ENCODE assay signal across 13 cellular contexts in the genomic region with DNA sequence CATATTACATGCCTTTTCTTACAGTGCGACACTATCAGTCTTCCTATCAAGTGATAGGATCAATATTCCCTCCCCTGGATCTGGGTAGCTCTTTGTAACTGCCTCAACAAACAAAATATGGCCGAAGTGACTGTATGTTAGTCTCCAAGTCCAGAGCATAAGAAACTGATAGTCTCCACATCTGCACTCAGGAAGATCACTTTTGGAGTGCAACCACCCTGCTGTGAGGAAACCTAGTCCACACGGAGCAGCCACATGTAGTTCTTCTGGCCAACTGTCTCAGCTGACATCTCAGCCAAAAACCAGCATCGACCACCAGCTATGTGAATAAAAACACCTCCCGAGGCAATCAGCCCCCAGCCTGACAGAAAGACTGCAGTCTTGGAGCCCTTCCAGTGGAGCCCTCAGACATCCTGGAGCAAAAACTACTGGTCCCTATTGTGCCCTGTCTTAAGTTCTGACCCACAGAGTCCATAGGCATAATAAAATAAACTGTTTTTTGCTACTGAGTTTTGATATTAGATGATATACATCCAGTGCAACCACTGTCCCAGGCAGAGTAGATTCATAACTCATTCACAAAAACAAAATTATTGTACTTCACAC.
DNase-seq lines count a peak whose midpoint lies in the region; ATAC-seq and TF ChIP-seq lines count a peak whose summit lies in the region.
"Had no signal": no experiment of that assay in that cellular context is flagged by ENCODE, and none has a peak within 500 bp of the region (broad histone marks: within the 10 kb centered on the region; RNA-seq: fewer than 3 reads in every experiment).

No MANE protein-coding gene starts in this region.

- no peak for TF ChIP-seq RAD21 in IMR-90 (IDR thresholded peaks at IDR 0.05; ENCODE audit: low read length)

- H3K23ac ChIP-seq in IMR-90 (ENCODE audit: low read depth, low read length) (no peak overlapping the region), trophoblast cell (ENCODE audit: low read length) (no peak overlapping the region)

- H4K20me1 ChIP-seq in IMR-90 (ENCODE audit: insufficient read depth, low read length): peaks cover 75% of the 10 kb centered on the region

- H3K4me1 ChIP-seq in IMR-90 (ENCODE audit: control insufficient read depth, insufficient read depth, low read length) (peaks cover 23% of the 10 kb centered on the region), trophoblast cell (ENCODE audit: control insufficient read depth in 1 of 2, insufficient read depth in 2 of 2, low read length in 2 of 2) (peaks cover 2 to 9% of the 10 kb centered on the region in 2 experiments), ascending aorta (peaks cover 9 to 70% of the 10 kb centered on the region in 2 donors)

- H2AK9ac ChIP-seq in IMR-90 (replicated peaks; ENCODE audit: low read depth, low read length, poor library complexity): no peak overlapping the region

- H3K9ac ChIP-seq in IMR-90 (ENCODE audit: low read depth, low read length) (no peak overlapping the region), trophoblast cell (ENCODE audit: low read length) (no peak overlapping the region)

- no peak overlapping the region for H2BK12ac ChIP-seq in trophoblast cell (ENCODE audit: low read length)

- peaks cover 26 to 69% of the 10 kb centered on the region in 2 experiments for H3K79me1 ChIP-seq in IMR-90 (ENCODE audit: low read depth in 1 of 2, low read length in 2 of 2)
- no peaks in the 10 kb centered on the region for H3K79me1 ChIP-seq in trophoblast cell (ENCODE audit: low read length)

- no peak overlapping the region for H4K91ac ChIP-seq in IMR-90 (ENCODE audit: insufficient read depth, low read depth, low read length)
- no peak overlapping the region for H4K91ac ChIP-seq in trophoblast cell (ENCODE audit: low read depth, low read length)

- peak overlapping the region; percentile 26; the same call in 1 of the 3 replicates for H2BK15ac ChIP-seq in IMR-90 (ENCODE audit: low read depth, low read length)

- H4K12ac ChIP-seq in trophoblast cell (ENCODE audit: low read depth, low read length): no peak overlapping the region

- peaks cover 1% of the 10 kb centered on the region for H3K36me3 Mint-ChIP-seq in activated CD4-positive, alpha-beta T cell treated with anti-CD3 and anti-CD28 coated beads, Interleukin-2, amount 10 ng/mL, durations not matched to agents 24 days and 14 days (ENCODE audit: low read depth)

- H3K27me3 Mint-ChIP-seq in activated CD4-positive, alpha-beta T cell treated with anti-CD3 and anti-CD28 coated beads, Interleukin-2, amount 10 ng/mL, durations not matched to agents 24 days and 14 days: no peaks in the 10 kb centered on the region

- dilution Hi-C loops in IMR-90 (cut with HindIII; ENCODE audit: low sequenced_read_pairs, unreplicated experiment): no loop called here

- no peak overlapping the region for H4K5ac ChIP-seq in IMR-90 (ENCODE audit: low read depth, low read length)

- no peak overlapping the region for H3K4me3 ChIP-seq in IMR-90 (ENCODE audit: insufficient read depth, low read depth, low read length)
- no peak overlapping the region for H3K4me3 ChIP-seq in trophoblast cell (ENCODE audit: low read depth, low read length)
- H3K4me3 ChIP-seq in ascending aorta: no peak overlapping the region
- H3K4me3 ChIP-seq: spleen, suprapubic skin had no signal

- H3K9me3 ChIP-seq in IMR-90 (ENCODE audit: control insufficient read depth, insufficient read depth, low read length) (no peaks in the 10 kb centered on the region), trophoblast cell (ENCODE audit: insufficient read depth, low read depth, low read length) (no peaks in the 10 kb centered on the region), ascending aorta (no peaks in the 10 kb centered on the region)
- H3K9me3 ChIP-seq: spleen, suprapubic skin had no signal

- H3K14ac ChIP-seq in IMR-90 (replicated peaks; ENCODE audit: low read depth, low read length) (0 out of 2 replicates have a peak overlapping the region, but pooled peaks have one; percentile 22), trophoblast cell (ENCODE audit: low read length) (no peak overlapping the region)

- no peak overlapping the region for H3K56ac ChIP-seq in IMR-90 (ENCODE audit: extremely low read depth, insufficient read depth, low read length)

- intact Hi-C loops in activated CD4-positive, alpha-beta T cell treated with anti-CD3 and anti-CD28 coated beads, Interleukin-2, amount 10 ng/mL, durations not matched to agents 24 days and 14 days (cut with micrococcal nuclease): loop anchor here (1.0 to 2.0 kb wide), 2 partner anchors 10 to 67 kb away; no protein-coding TSS in a partner anchor
- intact Hi-C loops in IMR-90 (cut with micrococcal nuclease): no loop called here
- intact Hi-C loops in ascending aorta (cut with DNase I): no loop called here

- in situ Hi-C loops in IMR-90 (cut with MboI; ENCODE audit: low sequenced_read_pairs): no loop called here

- H2AFZ ChIP-seq in IMR-90 (replicated peaks; ENCODE audit: low read length, poor library complexity) (no peak overlapping the region), trophoblast cell (ENCODE audit: insufficient read depth, low read length, poor library complexity) (no peak overlapping the region)

- ATAC-seq in IMR-90 (ENCODE audit: low read depth) (no peak), GM21529 (IDR thresholded peaks at IDR 0.05; ENCODE audit: unreplicated experiment) (no peak)

- WGBS in IMR-90 (ENCODE audit: extremely low coverage in 2 of 2, insufficient read length in 1 of 2), 2 experiments: 59% methylated on average over 2 of the region's 5 CpGs; no CpG with 5 or more reads in 1 of the 2 experiments
- WGBS in trophoblast cell (ENCODE audit: extremely low coverage, insufficient coverage, insufficient read length): no CpG with 5 or more reads among the region's 5 CpGs

- peak overlapping the region; percentile 16; the same call in 1 of the 2 replicates for H2BK120ac ChIP-seq in IMR-90 (ENCODE audit: low read depth, low read length)
- no peak overlapping the region for H2BK120ac ChIP-seq in trophoblast cell (ENCODE audit: insufficient read depth, low read length, poor library complexity)

- H3K4me1 Mint-ChIP-seq in activated CD4-positive, alpha-beta T cell treated with anti-CD3 and anti-CD28 coated beads, Interleukin-2, amount 10 ng/mL, durations not matched to agents 24 days and 14 days: peaks cover 59% of the 10 kb centered on the region

- no peaks in the 10 kb centered on the region for H3K36me3 ChIP-seq in IMR-90 (ENCODE audit: control insufficient read depth, insufficient read depth, low read length)
- no peaks in the 10 kb centered on the region for H3K36me3 ChIP-seq in trophoblast cell (ENCODE audit: control insufficient read depth in 1 of 2, insufficient read depth in 2 of 2, low read length in 2 of 2)
- no peaks in the 10 kb centered on the region for H3K36me3 ChIP-seq in ascending aorta
- H3K36me3 ChIP-seq: spleen, suprapubic skin had no signal

- POLR2A ChIA-PET in IMR-90 (lab: Charles Lee; ENCODE audit: unreplicated experiment): no interaction called here

- H3K27ac ChIP-seq in IMR-90 (ENCODE audit: insufficient read depth, low read length) (no peak overlapping the region), trophoblast cell (ENCODE audit: low read depth, low read length) (no peak overlapping the region), ascending aorta (peak overlapping the region in 1 of 2 donors; percentile 21)
- H3K27ac ChIP-seq: suprapubic skin had no signal

- no peak for DNase-seq in activated CD4-positive, alpha-beta T cell treated with anti-CD3 and anti-CD28 coated beads, Interleukin-2, amount 10 ng/mL, durations not matched to agents 24 days and 14 days
- DNase-seq in activated CD4-positive, alpha-beta T cell treated with anti-CD3 and anti-CD28 coated beads, Interleukin-2, amount 50 U/mL, for 48 hours: no peak
- DNase-seq in IMR-90 (no peak), brain pericyte (ENCODE audit: low read depth, low spot score) (peak; percentile 41), trophoblast cell (no peak), NCI-H1694 (lab: John Stamatoyannopoulos, UW) (no peak), ascending aorta (ENCODE audit: low spot score in 2 of 2) (no peak)
- DNase-seq: activated T-cell treated with anti-CD3 and anti-CD28 coated beads, Interleukin-2, amount 50 U/mL, for 48 hours; H7; NCI-H2171; spleen had no signal

- H3K9me1 ChIP-seq in IMR-90 (ENCODE audit: insufficient read depth, low read length): peaks cover 15% of the 10 kb centered on the region

- peak overlapping the region; percentile 46; the same call in 1 of the 2 replicates for H3K4me2 ChIP-seq in IMR-90 (ENCODE audit: low read depth, low read length)
- H3K4me2 ChIP-seq in trophoblast cell (ENCODE audit: low read length): no peak overlapping the region

- CTCF ChIA-PET in IMR-90 (lab: Yijun Ruan, JAX): interaction anchor here (1.3 kb wide), 1 partner anchor 118 kb away, joined by 3 read pairs; no protein-coding TSS in a partner anchor

- peak overlapping the region; percentile 27 for H3K27ac Mint-ChIP-seq in activated CD4-positive, alpha-beta T cell treated with anti-CD3 and anti-CD28 coated beads, Interleukin-2, amount 10 ng/mL, durations not matched to agents 24 days and 14 days

- H2AK5ac ChIP-seq in IMR-90 (ENCODE audit: low read depth, low read length) (peak overlapping the region; percentile 30; the same call in 1 of the 2 replicates), trophoblast cell (ENCODE audit: low read length) (no peak overlapping the region)

- no peaks in the 10 kb centered on the region for H3K27me3 ChIP-seq in IMR-90 (ENCODE audit: control insufficient read depth, insufficient read depth, low read length)
- no peaks in the 10 kb centered on the region for H3K27me3 ChIP-seq in trophoblast cell (ENCODE audit: insufficient read depth, low read length)
- no peaks in the 10 kb centered on the region for H3K27me3 ChIP-seq in ascending aorta
- H3K27me3 ChIP-seq: spleen, suprapubic skin had no signal

- peak overlapping the region; percentile 29; the same call in 1 of the 2 replicates for H3K4ac ChIP-seq in IMR-90 (ENCODE audit: low read depth, low read length)
- H3K4ac ChIP-seq in trophoblast cell (ENCODE audit: low read depth, low read length): peak overlapping the region; percentile 34

- no TSS peak for BruUV-seq in IMR-90 (replicated peaks; lab: Mats Ljungman, UMichigan)

- TF ChIP-seq CTCF in IMR-90 (conservative IDR thresholded peaks at IDR 0.05; ENCODE audit: low read depth, low read length) (no peak), ascending aorta (IDR thresholded peaks at IDR 0.05) (no peak)

- no peak overlapping the region for H2BK20ac ChIP-seq in IMR-90 (ENCODE audit: low read depth, low read length)

- H3K9me3 Mint-ChIP-seq in activated CD4-positive, alpha-beta T cell treated with anti-CD3 and anti-CD28 coated beads, Interleukin-2, amount 10 ng/mL, durations not matched to agents 24 days and 14 days: no peaks in the 10 kb centered on the region

- 0 out of 4 replicates have a peak overlapping the region, but pooled peaks of 1 of the 2 experiments have one; percentile 1 for H4K8ac ChIP-seq in IMR-90 (ENCODE audit: low read depth in 2 of 2, low read length in 2 of 2)
- no peak overlapping the region for H4K8ac ChIP-seq in trophoblast cell (ENCODE audit: low read depth, low read length)

- no peak overlapping the region for H2BK5ac ChIP-seq in IMR-90 (ENCODE audit: low read depth, low read length, poor library complexity, severe bottlenecking)
- no peak overlapping the region for H2BK5ac ChIP-seq in trophoblast cell (ENCODE audit: low read depth, low read length, poor library complexity)

- H3K18ac ChIP-seq in IMR-90 (ENCODE audit: low read depth, low read length): no peak overlapping the region
- no peak overlapping the region for H3K18ac ChIP-seq in trophoblast cell (ENCODE audit: low read length)

- TF ChIP-seq POLR2A in IMR-90 (IDR thresholded peaks at IDR 0.05; ENCODE audit: low read depth, low read length): no peak

- no peak overlapping the region for H3K4me3 Mint-ChIP-seq in activated CD4-positive, alpha-beta T cell treated with anti-CD3 and anti-CD28 coated beads, Interleukin-2, amount 10 ng/mL, durations not matched to agents 24 days and 14 days

- H3K79me2 ChIP-seq in trophoblast cell (ENCODE audit: control insufficient read depth, insufficient read depth, low read length, poor library complexity): peaks cover 12% of the 10 kb centered on the region
